18 cellular contexts compared by ENCODE assay signal in genomic region chr6:113556775-113557174, GRCh38.
A peak's percentile ranks its signal among the peaks of the same experiment; 100 is the strongest.
DNase-seq lines count a peak whose midpoint lies in the region; ATAC-seq and TF ChIP-seq lines count a peak whose summit lies in the region.
"Had no signal": no experiment of that assay in that cellular context is flagged by ENCODE, and none has a peak within 500 bp of the region (broad histone marks: within the 10 kb centered on the region; RNA-seq: fewer than 3 reads in every experiment).

No MANE protein-coding gene starts in this region.

- peaks cover 24% of the 10 kb centered on the region for H3F3A ChIP-seq in SK-N-SH (replicated peaks; ENCODE audit: insufficient read depth)

- H3K9me3 ChIP-seq in SK-N-SH (no peaks in the 10 kb centered on the region), osteoblast (ENCODE audit: low read depth, low read length) (no peaks in the 10 kb centered on the region)
- H3K9me3 ChIP-seq: BLaER1, Caco-2, HAP-1 had no signal

- POLR2A ChIA-PET in SK-N-SH (lab: Yijun Ruan, JAX), result no interaction called here
- POLR2A ChIA-PET in activated CD8-positive, alpha-beta T cell treated with anti-CD3 and anti-CD28 coated beads for 36 hours (lab: Charles Lee), result no interaction called here

- no peaks in the 10 kb centered on the region for H4K20me1 ChIP-seq in SK-N-SH (ENCODE audit: insufficient read depth)
- H4K20me1 ChIP-seq in osteoblast (ENCODE audit: insufficient read depth, low read length), result no peaks in the 10 kb centered on the region
- H4K20me1 ChIP-seq: BLaER1 had no signal

- no peaks in the 10 kb centered on the region for H3K9me3 Mint-ChIP-seq in activated CD8-positive, alpha-beta T cell treated with anti-CD3 and anti-CD28 coated beads for 36 hours
- H3K9me3 Mint-ChIP-seq: CD8-positive, alpha-beta T cell; HFFc6 had no signal

- H3K9me2 ChIP-seq in SK-N-SH, result no peaks in the 10 kb centered on the region

- intact Hi-C loops in activated CD8-positive, alpha-beta T cell treated with anti-CD3 and anti-CD28 coated beads for 36 hours (cut with micrococcal nuclease), result no loop called here

- peaks cover 0 to 4% of the 10 kb centered on the region in 2 experiments for H3K36me3 ChIP-seq in SK-N-SH (replicated peaks in 1 of 2; ENCODE audit: control insufficient read depth in 1 of 2, insufficient read depth in 2 of 2, low read length in 1 of 2)
- no peaks in the 10 kb centered on the region for H3K36me3 ChIP-seq in osteoblast (ENCODE audit: insufficient read depth, low read length)
- H3K36me3 ChIP-seq: BLaER1, HAP-1 had no signal

- no peak overlapping the region for H3K4me3 Mint-ChIP-seq in activated CD8-positive, alpha-beta T cell treated with anti-CD3 and anti-CD28 coated beads for 36 hours
- H3K4me3 Mint-ChIP-seq: B cell; CD4-positive, CD25-positive, alpha-beta regulatory T cell; CD8-positive, alpha-beta T cell; HFFc6 had no signal

- H3K4me3 ChIP-seq in SK-N-SH (ENCODE audit: low read depth in 2 of 2, low read length in 1 of 2) (no peak overlapping the region), osteoblast (ENCODE audit: insufficient read depth, low read length) (no peak overlapping the region)
- H3K4me3 ChIP-seq: BLaER1, HAP-1 had no signal

- H3K79me2 ChIP-seq in SK-N-SH (ENCODE audit: insufficient read depth), result no peaks in the 10 kb centered on the region
- H3K79me2 ChIP-seq in osteoblast (ENCODE audit: insufficient read depth, low read length), result no peaks in the 10 kb centered on the region

- ATAC-seq in SK-N-SH treated with all-trans-retinoic acid at 6 μM for 48 hours, result no peak
- no peak for ATAC-seq in activated CD8-positive, alpha-beta T cell treated with anti-CD3 and anti-CD28 coated beads for 36 hours
- ATAC-seq: CD8-positive, alpha-beta T cell had no signal

- H3K4me1 ChIP-seq in SK-N-SH (ENCODE audit: control insufficient read depth in 1 of 2, insufficient read depth in 2 of 2, low read depth in 1 of 2, low read length in 1 of 2) (peaks cover 3 to 22% of the 10 kb centered on the region in 2 experiments; a peak in 3 of 4 replicates), osteoblast (ENCODE audit: insufficient read depth, low read length) (peaks cover 36% of the 10 kb centered on the region)
- H3K4me1 ChIP-seq: BLaER1, HAP-1 had no signal

- H3K27ac ChIP-seq in SK-N-SH (ENCODE audit: low read depth in 2 of 2, low read length in 1 of 2), result no peak overlapping the region; a peak in 1 of 4 replicates
- no peak overlapping the region for H3K27ac ChIP-seq in osteoblast (ENCODE audit: low read depth, low read length)
- H3K27ac ChIP-seq: 22Rv1, BLaER1, C4-2B had no signal

- TF ChIP-seq CTCF in SK-N-SH (IDR thresholded peaks at IDR 0.05) (no peak), osteoblast (IDR thresholded peaks at IDR 0.05; ENCODE audit: extremely low read depth, low read depth, low read length) (no peak)
- TF ChIP-seq CTCF in activated CD8-positive, alpha-beta T cell treated with anti-CD3 and anti-CD28 coated beads for 36 hours (IDR thresholded peaks at IDR 0.05), result no peak

- H3K27me3 Mint-ChIP-seq in activated CD8-positive, alpha-beta T cell treated with anti-CD3 and anti-CD28 coated beads for 36 hours, result no peaks in the 10 kb centered on the region
- H3K27me3 Mint-ChIP-seq: B cell; CD4-positive, CD25-positive, alpha-beta regulatory T cell had no signal

- H3K27me3 ChIP-seq in SK-N-SH (ENCODE audit: insufficient read depth) (no peaks in the 10 kb centered on the region), osteoblast (ENCODE audit: insufficient read depth, low read length) (no peaks in the 10 kb centered on the region)
- H3K27me3 ChIP-seq: BLaER1 had no signal

- H3K9ac ChIP-seq in SK-N-SH, result no peak overlapping the region
- H3K9ac ChIP-seq: BLaER1 had no signal

- no peak for DNase-seq in SK-N-SH
- DNase-seq in SK-N-DZ (ENCODE audit: low spot score), result peak; percentile 95
- no peak for DNase-seq in osteoblast (ENCODE audit: insufficient read length, low spot score, missing footprints)
- no peak for DNase-seq in activated CD8-positive, alpha-beta T cell treated with anti-CD3 and anti-CD28 coated beads for 36 hours
- no peak for DNase-seq in NCI-H1417 (lab: John Stamatoyannopoulos, UW)
- DNase-seq: Caco-2; CD4-positive, CD25-positive, alpha-beta regulatory T cell; CD8-positive, alpha-beta T cell; DMS153; DND-41; GOT3; HFFc6 had no signal

- TF ChIP-seq RAD21 in SK-N-SH (IDR thresholded peaks at IDR 0.05; ENCODE audit: low read length), result no peak

- no peak overlapping the region for H3K27ac Mint-ChIP-seq in activated CD8-positive, alpha-beta T cell treated with anti-CD3 and anti-CD28 coated beads for 36 hours
- H3K27ac Mint-ChIP-seq: B cell; CD4-positive, CD25-positive, alpha-beta regulatory T cell; CD8-positive, alpha-beta T cell; HFFc6 had no signal

- H3K36me3 Mint-ChIP-seq in activated CD8-positive, alpha-beta T cell treated with anti-CD3 and anti-CD28 coated beads for 36 hours (ENCODE audit: low read depth), result no peaks in the 10 kb centered on the region
- H3K36me3 Mint-ChIP-seq: CD4-positive, CD25-positive, alpha-beta regulatory T cell; CD8-positive, alpha-beta T cell had no signal

- CTCF ChIA-PET in SK-N-SH (lab: Yijun Ruan, JAX), result interaction anchor here (0.6 kb wide), 1 partner anchor 122 kb away, joined by 3 read pairs; no protein-coding TSS in a partner anchor
- CTCF ChIA-PET in activated CD8-positive, alpha-beta T cell treated with anti-CD3 and anti-CD28 coated beads for 36 hours (lab: Charles Lee), result no interaction called here

- H2AFZ ChIP-seq in SK-N-SH (ENCODE audit: low read depth), result no peak overlapping the region
- H2AFZ ChIP-seq in osteoblast (ENCODE audit: low read length), result peak overlapping the region; percentile 34

- no peaks in the 10 kb centered on the region for H3K4me1 Mint-ChIP-seq in activated CD8-positive, alpha-beta T cell treated with anti-CD3 and anti-CD28 coated beads for 36 hours (ENCODE audit: low read depth)
- H3K4me1 Mint-ChIP-seq: CD4-positive, CD25-positive, alpha-beta regulatory T cell had no signal

- H3K4me2 ChIP-seq in SK-N-SH (no peak overlapping the region), osteoblast (ENCODE audit: insufficient read depth, low read length) (no peak overlapping the region)
- H3K4me2 ChIP-seq: BLaER1 had no signal

- no peak for TF ChIP-seq EP300 in SK-N-SH (IDR thresholded peaks at IDR 0.05; ENCODE audit: borderline replicate concordance in 1 of 2, low read depth in 1 of 2, low read length in 1 of 2)

TF ChIP-seq in SK-N-SH treated with all-trans-retinoic acid at 6 μM for 48 hours, 23 proteins besides CTCF, POLR2A, EP300 and RAD21:
- TF ChIP-seq ISL1 (CRISPR knock-in tag; IDR thresholded peaks at IDR 0.05) (peak; percentile 54), RARB (CRISPR knock-in tag; IDR thresholded peaks at IDR 0.05) (no peak), ZNF70 (CRISPR knock-in tag; IDR thresholded peaks at IDR 0.05) (no peak), PPARA (CRISPR knock-in tag; IDR thresholded peaks at IDR 0.05; ENCODE audit: borderline replicate concordance) (no peak)

TF ChIP-seq in SK-N-SH, 30 proteins besides CTCF, POLR2A, EP300 and RAD21 (continues in another document):
- TF ChIP-seq RFX5 (IDR thresholded peaks at IDR 0.05; ENCODE audit: low read length) (no peak), JUND (IDR thresholded peaks at IDR 0.05) (no peak), SIN3A (IDR thresholded peaks at IDR 0.05; ENCODE audit: borderline replicate concordance, low read depth, low read length) (no peak), CHD2 (IDR thresholded peaks at IDR 0.05; ENCODE audit: low read length, partially characterized antibody) (no peak), USF2 (IDR thresholded peaks at IDR 0.05; ENCODE audit: borderline replicate concordance, low read depth, low read length) (no peak), ELF1 (IDR thresholded peaks at IDR 0.05) (no peak), FOXJ3 (CRISPR knock-in tag; IDR thresholded peaks at IDR 0.05) (no peak), SMC3 (IDR thresholded peaks at IDR 0.05; ENCODE audit: low read depth, low read length) (no peak), NFIC (IDR thresholded peaks at IDR 0.05; ENCODE audit: borderline replicate concordance) (no peak), TAF1 (IDR thresholded peaks at IDR 0.05; ENCODE audit: borderline replicate concordance, low read depth, low read length) (no peak), RCOR1 (IDR thresholded peaks at IDR 0.05; ENCODE audit: low read length) (no peak)
- TF ChIP-seq, protein P1, sequence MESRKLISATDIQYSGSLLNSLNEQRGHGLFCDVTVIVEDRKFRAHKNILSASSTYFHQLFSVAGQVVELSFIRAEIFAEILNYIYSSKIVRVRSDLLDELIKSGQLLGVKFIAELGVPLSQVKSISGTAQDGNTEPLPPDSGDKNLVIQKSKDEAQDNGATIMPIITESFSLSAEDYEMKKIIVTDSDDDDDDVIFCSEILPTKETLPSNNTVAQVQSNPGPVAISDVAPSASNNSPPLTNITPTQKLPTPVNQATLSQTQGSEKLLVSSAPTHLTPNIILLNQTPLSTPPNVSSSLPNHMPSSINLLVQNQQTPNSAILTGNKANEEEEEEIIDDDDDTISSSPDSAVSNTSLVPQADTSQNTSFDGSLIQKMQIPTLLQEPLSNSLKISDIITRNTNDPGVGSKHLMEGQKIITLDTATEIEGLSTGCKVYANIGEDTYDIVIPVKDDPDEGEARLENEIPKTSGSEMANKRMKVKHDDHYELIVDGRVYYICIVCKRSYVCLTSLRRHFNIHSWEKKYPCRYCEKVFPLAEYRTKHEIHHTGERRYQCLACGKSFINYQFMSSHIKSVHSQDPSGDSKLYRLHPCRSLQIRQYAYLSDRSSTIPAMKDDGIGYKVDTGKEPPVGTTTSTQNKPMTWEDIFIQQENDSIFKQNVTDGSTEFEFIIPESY (IDR thresholded peaks at IDR 0.05; ENCODE audit: borderline replicate concordance, low read depth), result no peak
- TF ChIP-seq, protein P2, sequence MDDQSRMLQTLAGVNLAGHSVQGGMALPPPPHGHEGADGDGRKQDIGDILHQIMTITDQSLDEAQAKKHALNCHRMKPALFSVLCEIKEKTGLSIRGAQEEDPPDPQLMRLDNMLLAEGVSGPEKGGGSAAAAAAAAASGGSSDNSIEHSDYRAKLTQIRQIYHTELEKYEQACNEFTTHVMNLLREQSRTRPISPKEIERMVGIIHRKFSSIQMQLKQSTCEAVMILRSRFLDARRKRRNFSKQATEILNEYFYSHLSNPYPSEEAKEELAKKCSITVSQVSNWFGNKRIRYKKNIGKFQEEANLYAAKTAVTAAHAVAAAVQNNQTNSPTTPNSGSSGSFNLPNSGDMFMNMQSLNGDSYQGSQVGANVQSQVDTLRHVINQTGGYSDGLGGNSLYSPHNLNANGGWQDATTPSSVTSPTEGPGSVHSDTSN (IDR thresholded peaks at IDR 0.05), result no peak
